Comparison of ENCODE assay signal across 16 cellular contexts in genomic region chr17:28339431-28339830, GRCh38. TPM values are rescaled to one million over a fixed set of nuclear protein-coding genes. Genes with fewer than 3 reads are reported as not detected.
DNase-seq lines count a peak whose midpoint lies in the region; ATAC-seq and TF ChIP-seq lines count a peak whose summit lies in the region.
"Had no signal": no experiment of that assay in that cellular context is flagged by ENCODE, and none has a peak within 500 bp of the region (broad histone marks: within the 10 kb centered on the region; RNA-seq: fewer than 3 reads in every experiment).

No MANE protein-coding gene starts in this region.

- in situ Hi-C loops in gastrocnemius medialis (cut with MboI; ENCODE audit: low sequenced_read_pairs in 4 of 4): loop anchor here in 3 of 4 donors (10.0 to 25.0 kb wide), 3 partner anchors 295 to 623 kb away; partner anchors contain the start of genes PHF12 (in 3 of the 3) and NLK (in 1 of the 3)

- WGBS in esophagus, 2 donors: 83 to 84% methylated on average over 15 of the region's 15 CpGs

- no peak overlapping the region for H3K4me3 ChIP-seq in HUES6 (ENCODE audit: low read depth, low read length)
- no peak overlapping the region for H3K4me3 ChIP-seq in RWPE2 (ENCODE audit: severe bottlenecking)
- H3K4me3 ChIP-seq in esophagus (ENCODE audit: low read depth in 1 of 2, low read length in 2 of 2): no peak overlapping the region
- H3K4me3 ChIP-seq in gastrocnemius medialis: no peak overlapping the region
- H3K4me3 ChIP-seq: GM23338 had no signal

- H3K4me1 ChIP-seq in HUES6 (ENCODE audit: control insufficient read depth, insufficient read depth, low read length) (peaks cover 9% of the 10 kb centered on the region), RWPE2 (ENCODE audit: insufficient read depth, poor library complexity, severe bottlenecking) (peaks cover 20% of the 10 kb centered on the region), esophagus (ENCODE audit: control insufficient read depth in 2 of 2, insufficient read depth in 2 of 2, low read length in 1 of 2) (peaks cover 0 to 10% of the 10 kb centered on the region in 2 donors), gastrocnemius medialis (peaks cover 28 to 36% of the 10 kb centered on the region in 2 donors)

- ATAC-seq in RWPE2 (ENCODE audit: low read depth): no peak
- no peak for ATAC-seq in gastrocnemius medialis
- ATAC-seq: GM23338, HCT116 had no signal

- DNase-seq in RWPE2 (ENCODE audit: low spot score): no peak
- no peak for DNase-seq in gastrocnemius medialis
- no peak for DNase-seq in T-helper 1 cell
- no peak for DNase-seq in NCI-H526 (lab: John Stamatoyannopoulos, UW)
- no peak for DNase-seq in NCI-H128 (lab: John Stamatoyannopoulos, UW; ENCODE audit: unreplicated experiment)
- DNase-seq: ACHN, DMS79, NCI-H1417, NCI-H1930, NCI-H69 had no signal

- intact Hi-C loops in gastrocnemius medialis (cut with DNase I; ENCODE audit: low total_unique reads): loop anchor here (10.0 kb wide), 1 partner anchor 445 kb away; the partner anchor contains the start of gene LYRM9

- H3K27ac ChIP-seq in HUES6 (ENCODE audit: low read depth, low read length) (peak overlapping the region; percentile 14; the same call in 1 of the 2 replicates), RWPE2 (ENCODE audit: poor library complexity, severe bottlenecking) (peak overlapping the region; percentile 89), esophagus (ENCODE audit: low read depth in 2 of 2, low read length in 1 of 2) (peak overlapping the region; percentile 42 to 53), gastrocnemius medialis (peak overlapping the region in 3 of 4 donors; percentile 86 to 91 (median 90))
- H3K27ac ChIP-seq: HL-60 had no signal

- TF ChIP-seq POLR2A in gastrocnemius medialis (IDR thresholded peaks at IDR 0.05): no peak

- H3K27me3 ChIP-seq in HUES6 (ENCODE audit: control insufficient read depth, insufficient read depth, low read length): no peaks in the 10 kb centered on the region
- no peaks in the 10 kb centered on the region for H3K27me3 ChIP-seq in RWPE2 (ENCODE audit: insufficient read depth, poor library complexity, severe bottlenecking)
- no peaks in the 10 kb centered on the region for H3K27me3 ChIP-seq in esophagus (ENCODE audit: control insufficient read depth in 1 of 2, insufficient read depth in 2 of 2, low read length in 2 of 2)
- H3K27me3 ChIP-seq in gastrocnemius medialis: no peaks in the 10 kb centered on the region

- no peak overlapping the region for H3K9ac ChIP-seq in HUES6 (ENCODE audit: low read length)

- H3K36me3 ChIP-seq in HUES6 (ENCODE audit: control insufficient read depth, insufficient read depth, low read length): peaks cover 57% of the 10 kb centered on the region
- peaks cover 56% of the 10 kb centered on the region for H3K36me3 ChIP-seq in RWPE2 (ENCODE audit: low read depth)
- peaks cover 28 to 38% of the 10 kb centered on the region in 2 donors for H3K36me3 ChIP-seq in esophagus (ENCODE audit: control insufficient read depth in 2 of 2, insufficient read depth in 2 of 2, low read length in 1 of 2)
- peaks cover 0 to 43% of the 10 kb centered on the region in 2 donors for H3K36me3 ChIP-seq in gastrocnemius medialis

- H3K9me3 ChIP-seq in HUES6 (ENCODE audit: control insufficient read depth, insufficient read depth, low read depth, low read length) (no peaks in the 10 kb centered on the region), RWPE2 (ENCODE audit: severe bottlenecking) (no peaks in the 10 kb centered on the region), esophagus (ENCODE audit: control insufficient read depth in 2 of 2, insufficient read depth in 1 of 2, low read depth in 1 of 2, low read length in 1 of 2) (no peaks in the 10 kb centered on the region), gastrocnemius medialis (no peaks in the 10 kb centered on the region)

- TF ChIP-seq CTCF in RWPE2 (IDR thresholded peaks at IDR 0.05; ENCODE audit: poor library complexity, severe bottlenecking) (no peak), gastrocnemius medialis (IDR thresholded peaks at IDR 0.05 in 4 of 5, conservative IDR thresholded peaks at IDR 0.05 in 1 of 5) (no peak)

RNA-seq across cellular contexts. Expression of gene TNFAIP1, which starts 3.9 kb away (rescaled TPM):
- polyA plus RNA-seq in esophagus: 10 to 100 TPM in 1 of 2 donors, 1 to 10 TPM in 1; 9.7 to 22.6 TPM
- 10 to 100 TPM; 18.8 to 36.5 (median 25.5) TPM for total RNA-seq in gastrocnemius medialis

RNA-seq across cellular contexts. Expression of gene IFT20, which starts 4.2 kb away (rescaled TPM):
- polyA plus RNA-seq in esophagus: 10 to 100 TPM; 23.3 to 35.7 TPM
- total RNA-seq in gastrocnemius medialis: 10 to 100 TPM in 1 of 4 donors, 1 to 10 TPM in 3; 3.7 to 15.9 (median 4.9) TPM

RNA-seq across cellular contexts. Expression of gene POLDIP2, which starts 17.9 kb away (rescaled TPM):
- polyA plus RNA-seq in esophagus: 10 to 100 TPM; 29.8 to 69.3 TPM
- total RNA-seq in gastrocnemius medialis: 100 to 1,000 TPM; 217 to 281 (median 237) TPM

RNA-seq across cellular contexts. Expression of gene TMEM97, which starts 20.4 kb away (rescaled TPM):
- polyA plus RNA-seq in esophagus: 1 to 10 TPM; 7.4 to 8.9 TPM
- 1 to 10 TPM; 5.1 to 7.2 (median 6.6) TPM for total RNA-seq in gastrocnemius medialis

RNA-seq across cellular contexts. Expression of gene SEBOX, which starts 25.6 kb away (rescaled TPM):
- not detected for polyA plus RNA-seq in esophagus
- total RNA-seq in gastrocnemius medialis: not detected
- total RNA-seq: G401, GM23338 had no signal
- polyA plus RNA-seq: GM23338 had no signal

Comparison
In these comparisons a context has a peak if more than half of its experiments do, and no peak if none do; other contexts are left out.
1. H3K27ac ChIP-seq: peak in every context shown above with its lines; median percentile 90 in gastrocnemius medialis; 89 in RWPE2; 48 in esophagus; 14 in HUES6.